ENCODE assay signal across 8 cellular contexts in genomic region chr10:72692057-72692891, GRCh38. TPM values are rescaled to one million over a fixed set of nuclear protein-coding genes. Genes with fewer than 3 reads are reported as not detected.
DNase-seq lines count a peak whose midpoint lies in the region; ATAC-seq, FAIRE-seq and TF ChIP-seq lines count a peak whose summit lies in the region.

MCU (plus strand) TSS chr10:72692143; CDS start chr10:72692152, 9 bp downstream.

- POLR2A ChIA-PET in HepG2 (lab: Yijun Ruan, JAX), result interaction anchor here (0.7 to 2.8 kb wide), 4 partner anchors 12 to 263 kb away, joined by 3 to 25 read pairs (median 8); partner anchors contain the start of genes MICU1 and PLA2G12B

- TF ChIP-seq EP300 in HepG2 (IDR thresholded peaks at IDR 0.05; ENCODE audit: low read depth in 2 of 2, low read length in 2 of 2) (no peak), HepG2 (CRISPR knock-in tag; IDR thresholded peaks at IDR 0.05; ENCODE audit: borderline replicate concordance) (no peak)

- H3K27me3 Mint-ChIP-seq in dendritic cell treated with granulocyte-macrophage colony-stimulating factor and Interleukin-4, amounts not matched to agents 40 ng/mL and 50 ng/mL, for 4 days, result no peaks in the 10 kb centered on the region

- H3K4me3 ChIP-seq in HepG2 (replicated peaks in 1 of 3; ENCODE audit: insufficient read depth in 1 of 3, low read depth in 2 of 3, low read length in 3 of 3), result peak within 1 kb of the TSS; percentile 81 to 97 (median 96)

- H3K36me3 Mint-ChIP-seq in dendritic cell treated with granulocyte-macrophage colony-stimulating factor and Interleukin-4, amounts not matched to agents 40 ng/mL and 50 ng/mL, for 4 days (ENCODE audit: low read depth), result no peaks in the 10 kb centered on the region

- DNase-seq in NCI-H345 (lab: John Stamatoyannopoulos, UW), result peak; percentile 25
- no peak for DNase-seq in NCI-H345 treated with DMSO at 0.1 percent for 48 hours (lab: John Stamatoyannopoulos, UW; ENCODE audit: unreplicated experiment)
- DNase-seq in NCI-H2196 (lab: John Stamatoyannopoulos, UW; ENCODE audit: unreplicated experiment), result peak; percentile 82
- peak; percentile 92 for DNase-seq in activated CD4-positive, alpha-beta T cell treated with anti-CD3 and anti-CD28 coated beads, Interleukin-2, amount 50 U/mL, for 1 hour
- no peak for DNase-seq in HepG2 (ENCODE audit: low spot score)
- peak; percentile 91 for DNase-seq in stimulated activated CD4-positive, alpha-beta T cell treated with anti-CD3 and anti-CD28 coated beads, Interleukin-2, amount 100 ng/mL, for 4 hours (ENCODE audit: low read depth)

- peaks cover 58% of the 10 kb centered on the region for H3K4me1 ChIP-seq in HepG2 (ENCODE audit: insufficient read depth, low read length)

- BruUV-seq in HepG2 (replicated peaks; lab: Mats Ljungman, UMichigan), result no TSS peak

- no peak for TF ChIP-seq CTCF in HepG2 (CRISPR knock-in tag; IDR thresholded peaks at IDR 0.05)

- intact Hi-C loops in dendritic cell treated with granulocyte-macrophage colony-stimulating factor and Interleukin-4, amounts not matched to agents 40 ng/mL and 50 ng/mL, for 4 days (cut with micrococcal nuclease), result loop anchor here (2.0 to 10.0 kb wide), 2 partner anchors 65 to 327 kb away; partner anchors contain the start of gene MICU1
- intact Hi-C loops in HepG2 (cut with micrococcal nuclease; ENCODE audit: unreplicated experiment), result loop anchor here (5.0 kb wide), 1 partner anchor 185 kb away; no protein-coding TSS in a partner anchor

- H3K9me3 ChIP-seq in HepG2 (ENCODE audit: low read length), result no peaks in the 10 kb centered on the region

- peak; percentile 64; the same call in 1 of the 2 replicates for TF ChIP-seq RAD21 in HepG2 (CRISPR knock-in tag; IDR thresholded peaks at IDR 0.05)

- H3K9ac ChIP-seq in HepG2 (ENCODE audit: insufficient read depth, low read depth, low read length), result peak within 1 kb of the TSS; percentile 79

- H3K27ac ChIP-seq in HepG2 (ENCODE audit: extremely low read length, insufficient read depth, low read length), result peak within 1 kb of the TSS; percentile 52

- H2AFZ ChIP-seq in HepG2 (ENCODE audit: low read length), result no peak within 1 kb of the TSS

- H3K4me3 Mint-ChIP-seq in dendritic cell treated with granulocyte-macrophage colony-stimulating factor and Interleukin-4, amounts not matched to agents 40 ng/mL and 50 ng/mL, for 4 days, result peak within 1 kb of the TSS; percentile 77

- H3K36me3 ChIP-seq in HepG2 (replicated peaks in 1 of 2; ENCODE audit: control insufficient read depth in 1 of 2, insufficient read depth in 2 of 2, low read length in 2 of 2), result no peaks in the 10 kb centered on the region; a peak in 1 of 5 replicates

- FAIRE-seq in HepG2 (lab: Jason Lieb, UNC), result no peak

- 2% methylated on average over 10 of the region's 85 CpGs for WGBS in HepG2 (ENCODE audit: low lambda C conversion rate)

- H3K4me1 Mint-ChIP-seq in dendritic cell treated with granulocyte-macrophage colony-stimulating factor and Interleukin-4, amounts not matched to agents 40 ng/mL and 50 ng/mL, for 4 days (ENCODE audit: low read depth), result peaks cover 32% of the 10 kb centered on the region

- peak; percentile 44 to 85 for TF ChIP-seq POLR2A in HepG2 (IDR thresholded peaks at IDR 0.05; ENCODE audit: insufficient read depth in 1 of 2, low read depth in 2 of 2, low read length in 2 of 2)

- H3K9me3 Mint-ChIP-seq in dendritic cell treated with granulocyte-macrophage colony-stimulating factor and Interleukin-4, amounts not matched to agents 40 ng/mL and 50 ng/mL, for 4 days, result no peaks in the 10 kb centered on the region

- in situ Hi-C loops in HepG2 (cut with HindIII; ENCODE audit: extremely low pct_ligation_motif_present, low pct_unique_long_range_greater_than_20kb), result loop anchor here (5.0 kb wide), 2 partner anchors 140 to 325 kb away; no protein-coding TSS in a partner anchor

- H3K4me2 ChIP-seq in HepG2 (ENCODE audit: low read depth, low read length), result peak within 1 kb of the TSS; percentile 96

- peaks cover 45% of the 10 kb centered on the region for H3K79me2 ChIP-seq in HepG2 (ENCODE audit: insufficient read depth, low read length)

- peaks cover 7% of the 10 kb centered on the region; the same call in 1 of the 2 replicates for H4K20me1 ChIP-seq in HepG2 (ENCODE audit: insufficient read depth, low read length)

- CTCF ChIA-PET in HepG2 (lab: Yijun Ruan, JAX; ENCODE audit: low intra/inter-chr PET ratio, low total read pairs), result no interaction called here

- H3K27ac Mint-ChIP-seq in dendritic cell treated with granulocyte-macrophage colony-stimulating factor and Interleukin-4, amounts not matched to agents 40 ng/mL and 50 ng/mL, for 4 days, result peak within 1 kb of the TSS; percentile 63

- no peaks in the 10 kb centered on the region; a peak in 1 of 5 replicates for H3K27me3 ChIP-seq in HepG2 (ENCODE audit: control insufficient read depth in 1 of 2, insufficient read depth in 2 of 2, low read length in 2 of 2)

- ATAC-seq in HG02943 (IDR thresholded peaks at IDR 0.05; ENCODE audit: low read depth, unreplicated experiment), result peak; percentile 82
- ATAC-seq in HepG2, result peak; percentile 98

TF ChIP-seq in HepG2, 621 proteins besides CTCF, POLR2A, EP300 and RAD21 (continues in another document):
- TF ChIP-seq TEF (CRISPR knock-in tag; IDR thresholded peaks at IDR 0.05) (no peak), ZNF446 (CRISPR knock-in tag; IDR thresholded peaks at IDR 0.05) (peak; percentile 42; the same call in 1 of the 2 replicates)

RNA-seq across cellular contexts. Expression of gene MCU, which starts in this region (rescaled TPM):
- 25.9 and 28.7 TPM in 2 replicates for total RNA-seq in HepG2 (2016; rRNA removed; fragmentation: Illumina TruSeq; extraction: Trizol)
- total RNA-seq in HepG2 (2016; cell fraction: cytosol; rRNA removed; fragmentation: Illumina TruSeq; extraction: Trizol; ENCODE audit: low read depth), result 6.8 and 8.5 TPM in 2 replicates
- total RNA-seq in HepG2 (2016; cell fraction: insoluble cytoplasmic fraction; rRNA removed; fragmentation: Illumina TruSeq; extraction: Trizol), result 23.0 and 32.9 TPM in 2 replicates
- 14.0 and 16.5 TPM in 2 replicates for total RNA-seq in HepG2 (2016; cell fraction: membrane; rRNA removed; fragmentation: Illumina TruSeq; extraction: Trizol)
- total RNA-seq in HepG2 (2016; cell fraction: nucleus; rRNA removed; fragmentation: Illumina TruSeq; extraction: Trizol), result 18.7 and 28.2 TPM in 2 replicates
- 39.6 and 64.5 TPM in 2 replicates for polyA plus RNA-seq in HepG2 (2011; rRNA removed)
- 18.2 and 23.5 TPM in 2 replicates for polyA plus RNA-seq in HepG2 (2011; cell fraction: cytosol; rRNA removed)
- polyA plus RNA-seq in HepG2 (2011; cell fraction: nucleus; rRNA removed), result 31.5 and 37.6 TPM in 2 replicates
- polyA plus RNA-seq in HepG2 (2012), result 12.8 and 13.7 TPM in 2 replicates
- polyA plus RNA-seq in HepG2 (2016; cell fraction: cytosol; fragmentation: Illumina TruSeq; extraction: Trizol; ENCODE audit: low read depth), result 3.1 and 3.5 TPM in 2 replicates
- polyA plus RNA-seq in HepG2 (2016; cell fraction: insoluble cytoplasmic fraction; fragmentation: Illumina TruSeq; extraction: Trizol; ENCODE audit: low read depth), result 28.0 and 31.8 TPM in 2 replicates
- polyA plus RNA-seq in HepG2 (2016; cell fraction: membrane; fragmentation: Illumina TruSeq; extraction: Trizol; ENCODE audit: low read depth), result 9.2 and 12.0 TPM in 2 replicates
- polyA plus RNA-seq in HepG2 (2016; cell fraction: nucleus; fragmentation: Illumina TruSeq; extraction: Trizol; ENCODE audit: insufficient read depth, low read depth), result 25.5 and 28.7 TPM in 2 replicates
- 69.2 and 137 TPM in 2 replicates for polyA minus RNA-seq in HepG2 (2011; rRNA and poly(A)+ RNA removed; ENCODE audit: low replicate concordance)
- 30.0 and 30.3 TPM in 2 replicates for polyA minus RNA-seq in HepG2 (2011; cell fraction: cytosol; rRNA and poly(A)+ RNA removed)
- 28.7 and 31.4 TPM in 2 replicates for polyA minus RNA-seq in HepG2 (2011; cell fraction: nucleus; rRNA and poly(A)+ RNA removed)

Comparison
In these comparisons a context has a peak if more than half of its experiments do, and no peak if none do; other contexts are left out.
1. DNase-seq: peak in NCI-H345 (single experiment), NCI-H2196 (single experiment), activated CD4-positive, alpha-beta T cell treated with anti-CD3 and anti-CD28 coated beads, Interleukin-2, amount 50 U/mL, for 1 hour (single experiment) and stimulated activated CD4-positive, alpha-beta T cell treated with anti-CD3 and anti-CD28 coated beads, Interleukin-2, amount 100 ng/mL, for 4 hours (single experiment); none in NCI-H345 treated with DMSO at 0.1 percent for 48 hours (single experiment) and HepG2 (single experiment).